In the genomic region with DNA sequence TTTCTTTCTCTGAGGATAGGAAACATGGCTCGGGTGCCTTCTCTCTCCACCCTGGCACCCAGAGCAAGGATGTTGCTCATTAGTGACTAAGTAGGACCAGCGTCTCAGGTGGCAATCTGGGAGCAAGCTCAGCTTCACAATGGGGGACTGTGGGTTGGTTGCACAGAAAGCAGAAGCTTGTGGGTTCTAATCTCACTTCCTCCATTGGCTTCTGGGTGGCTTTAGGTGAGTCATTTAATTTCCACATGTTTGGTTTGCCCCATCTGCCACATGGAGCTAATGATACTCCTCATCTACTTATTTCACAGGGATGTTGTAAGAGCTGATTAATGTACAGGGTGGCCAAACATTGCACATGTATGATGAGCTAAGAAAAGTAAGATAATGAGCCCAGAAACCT, we compare ENCODE assay signal across 8 cellular contexts. TPM values are rescaled to one million over a fixed set of nuclear protein-coding genes. Genes with fewer than 3 reads are reported as not detected.
A peak's percentile ranks its signal among the peaks of the same experiment; 100 is the strongest.
DNase-seq lines count a peak whose midpoint lies in the region; ATAC-seq and TF ChIP-seq lines count a peak whose summit lies in the region.

No MANE protein-coding gene starts in this region.

- H3K4me3 Mint-ChIP-seq in activated T-helper 17 cell treated with anti-CD3 and anti-CD28 coated beads, Interleukin-2, amount 50 U/mL, for 72 hours = peak overlapping the region; percentile 48
- H3K4me3 Mint-ChIP-seq in CD8-positive, alpha-beta memory T cell = peak overlapping the region in 2 of 7 donors; percentile 17 to 36

- no peaks in the 10 kb centered on the region for H3K36me3 Mint-ChIP-seq in activated T-helper 17 cell treated with anti-CD3 and anti-CD28 coated beads, Interleukin-2, amount 50 U/mL, for 72 hours (ENCODE audit: low read depth)
- H3K36me3 Mint-ChIP-seq in CD8-positive, alpha-beta memory T cell = no peaks in the 10 kb centered on the region

- H3K27me3 ChIP-seq in MG63 = no peaks in the 10 kb centered on the region
- no peaks in the 10 kb centered on the region for H3K27me3 ChIP-seq in CD8-positive, alpha-beta memory T cell (ENCODE audit: insufficient read depth, low read length, poor library complexity, severe bottlenecking)

- peaks cover 13% of the 10 kb centered on the region for H3K4me1 Mint-ChIP-seq in activated T-helper 17 cell treated with anti-CD3 and anti-CD28 coated beads, Interleukin-2, amount 50 U/mL, for 72 hours
- peaks cover 5 to 15% (median 11%) of the 10 kb centered on the region in 3 donors for H3K4me1 Mint-ChIP-seq in CD8-positive, alpha-beta memory T cell

- no peak for TF ChIP-seq CTCF in HFF-Myc (IDR thresholded peaks at IDR 0.05; ENCODE audit: low read depth, low read length, missing control alignments)

- peak overlapping the region; percentile 78 for H3K27ac Mint-ChIP-seq in activated T-helper 17 cell treated with anti-CD3 and anti-CD28 coated beads, Interleukin-2, amount 50 U/mL, for 72 hours
- H3K27ac Mint-ChIP-seq in CD8-positive, alpha-beta memory T cell = peak overlapping the region in 4 of 8 donors; percentile 30 to 82 (median 49)

- H3K4me3 ChIP-seq in HFF-Myc (replicated peaks; ENCODE audit: low read depth, low read length) (no peak overlapping the region), MG63 (no peak overlapping the region)
- H3K4me3 ChIP-seq in CD8-positive, alpha-beta memory T cell (ENCODE audit: low read length) = no peak overlapping the region

- ATAC-seq in activated T-helper 17 cell treated with anti-CD3 and anti-CD28 coated beads, Interleukin-2, amount 50 U/mL, for 72 hours (replicated peaks) = peak; percentile 97

- CTCF ChIA-PET in CD8-positive, alpha-beta memory T cell (lab: Charles Lee) = interaction anchor here (1.4 kb wide), 1 partner anchor 14 kb away, joined by 3 read pairs; no protein-coding TSS in a partner anchor

- POLR2A ChIA-PET in CD8-positive, alpha-beta memory T cell (lab: Charles Lee) = no interaction called here

- peak; percentile 34 for DNase-seq in activated T-cell treated with anti-CD3 and anti-CD28 coated beads for 48 hours (ENCODE audit: low read depth)
- no peak for DNase-seq in activated T-cell treated with anti-CD3 and anti-CD28 coated beads, Interleukin-2, amount 50 U/mL, for 1 hour
- DNase-seq in HFF-Myc (ENCODE audit: extremely low read depth, low read depth) = peak; percentile 50
- DNase-seq in MG63 = peak; percentile 87
- DNase-seq in midbrain (lab: John Stamatoyannopoulos, UW) = peak; percentile 18
- DNase-seq in CD8-positive, alpha-beta memory T cell = no peak
- no peak for DNase-seq in DMS153 treated with DMSO at 0.1 percent for 48 hours (lab: John Stamatoyannopoulos, UW; ENCODE audit: unreplicated experiment)

- no peak overlapping the region for H3K27ac ChIP-seq in CD8-positive, alpha-beta memory T cell (ENCODE audit: low read depth, low read length)

- H3K9me3 ChIP-seq in MG63 = no peaks in the 10 kb centered on the region
- H3K9me3 ChIP-seq in CD8-positive, alpha-beta memory T cell (ENCODE audit: low read length) = no peaks in the 10 kb centered on the region

- no peaks in the 10 kb centered on the region for H3K4me1 ChIP-seq in CD8-positive, alpha-beta memory T cell (ENCODE audit: insufficient read depth, low read length)

- no peaks in the 10 kb centered on the region for H3K9me3 Mint-ChIP-seq in activated T-helper 17 cell treated with anti-CD3 and anti-CD28 coated beads, Interleukin-2, amount 50 U/mL, for 72 hours
- no peaks in the 10 kb centered on the region for H3K9me3 Mint-ChIP-seq in CD8-positive, alpha-beta memory T cell

- H3K27me3 Mint-ChIP-seq in activated T-helper 17 cell treated with anti-CD3 and anti-CD28 coated beads, Interleukin-2, amount 50 U/mL, for 72 hours = no peaks in the 10 kb centered on the region
- no peaks in the 10 kb centered on the region for H3K27me3 Mint-ChIP-seq in CD8-positive, alpha-beta memory T cell

- no peaks in the 10 kb centered on the region for H3K36me3 ChIP-seq in MG63
- no peaks in the 10 kb centered on the region for H3K36me3 ChIP-seq in CD8-positive, alpha-beta memory T cell (ENCODE audit: insufficient read depth, low read length)

RNA-seq across cellular contexts. Expression of a gene that starts 54.8 kb away (rescaled TPM):
- 11.4 and 19.5 TPM in 2 replicates for total RNA-seq in MG63 (2014; rRNA removed; shearing (Covaris generic); ENCODE audit: low replicate concordance)
- 10 to 100 TPM; 80.5 to 82.2 TPM for total RNA-seq in activated T-helper 17 cell treated with anti-CD3 and anti-CD28 coated beads, Interleukin-2, amount 50 U/mL, for 72 hours
- total RNA-seq in CD8-positive, alpha-beta memory T cell = 10 to 100 TPM; 47.3 to 49.3 TPM
- 55.6 TPM for polyA plus RNA-seq in CD8-positive, alpha-beta memory T cell

Comparison
In these comparisons a context has a peak if more than half of its experiments do, and no peak if none do; other contexts are left out.
1. DNase-seq: peak in activated T-cell treated with anti-CD3 and anti-CD28 coated beads for 48 hours (single experiment), HFF-Myc (single experiment), MG63 (single experiment) and midbrain (single experiment); none in activated T-cell treated with anti-CD3 and anti-CD28 coated beads, Interleukin-2, amount 50 U/mL, for 1 hour (single experiment), CD8-positive, alpha-beta memory T cell (0 of 5) and DMS153 treated with DMSO at 0.1 percent for 48 hours (single experiment).